ENCODE assay signal across 2 cellular contexts in genomic region chr19:1325568-1326294, GRCh38.
TF ChIP-seq lines count a peak whose summit lies in the region.

No MANE protein-coding gene starts in this region.

TF ChIP-seq in IMR-90, 13 proteins besides CTCF, POLR2A, EP300 and RAD21:
- TF ChIP-seq MAFK (IDR thresholded peaks at IDR 0.05; ENCODE audit: low read depth, low read length): no peak
- TF ChIP-seq RCOR1 (IDR thresholded peaks at IDR 0.05; ENCODE audit: insufficient replicate concordance, low read length): no peak
- TF ChIP-seq, protein P1, sequence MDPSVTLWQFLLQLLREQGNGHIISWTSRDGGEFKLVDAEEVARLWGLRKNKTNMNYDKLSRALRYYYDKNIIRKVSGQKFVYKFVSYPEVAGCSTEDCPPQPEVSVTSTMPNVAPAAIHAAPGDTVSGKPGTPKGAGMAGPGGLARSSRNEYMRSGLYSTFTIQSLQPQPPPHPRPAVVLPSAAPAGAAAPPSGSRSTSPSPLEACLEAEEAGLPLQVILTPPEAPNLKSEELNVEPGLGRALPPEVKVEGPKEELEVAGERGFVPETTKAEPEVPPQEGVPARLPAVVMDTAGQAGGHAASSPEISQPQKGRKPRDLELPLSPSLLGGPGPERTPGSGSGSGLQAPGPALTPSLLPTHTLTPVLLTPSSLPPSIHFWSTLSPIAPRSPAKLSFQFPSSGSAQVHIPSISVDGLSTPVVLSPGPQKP (IDR thresholded peaks at IDR 0.05; ENCODE audit: borderline replicate concordance, low read depth, low read length): no peak
- no peak for TF ChIP-seq CEBPB (IDR thresholded peaks at IDR 0.05; ENCODE audit: low read depth, low read length)
- TF ChIP-seq CHD1 (IDR thresholded peaks at IDR 0.05; ENCODE audit: low read depth, low read length): no peak
- no peak for TF ChIP-seq NFE2L2 (IDR thresholded peaks at IDR 0.05; ENCODE audit: low read depth, low read length)
- no peak for TF ChIP-seq MAZ (IDR thresholded peaks at IDR 0.05; ENCODE audit: borderline replicate concordance, low read depth, low read length)
- no peak for TF ChIP-seq BHLHE40 (IDR thresholded peaks at IDR 0.05; ENCODE audit: low read depth, low read length)
- TF ChIP-seq SMC3 (IDR thresholded peaks at IDR 0.05; ENCODE audit: low read depth, low read length): no peak
- TF ChIP-seq, protein P2, sequence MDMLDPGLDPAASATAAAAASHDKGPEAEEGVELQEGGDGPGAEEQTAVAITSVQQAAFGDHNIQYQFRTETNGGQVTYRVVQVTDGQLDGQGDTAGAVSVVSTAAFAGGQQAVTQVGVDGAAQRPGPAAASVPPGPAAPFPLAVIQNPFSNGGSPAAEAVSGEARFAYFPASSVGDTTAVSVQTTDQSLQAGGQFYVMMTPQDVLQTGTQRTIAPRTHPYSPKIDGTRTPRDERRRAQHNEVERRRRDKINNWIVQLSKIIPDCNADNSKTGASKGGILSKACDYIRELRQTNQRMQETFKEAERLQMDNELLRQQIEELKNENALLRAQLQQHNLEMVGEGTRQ (IDR thresholded peaks at IDR 0.05; ENCODE audit: low read depth, low read length): no peak
- TF ChIP-seq FOS (IDR thresholded peaks at IDR 0.05; ENCODE audit: low read depth, low read length): no peak
- TF ChIP-seq RFX5 (IDR thresholded peaks at IDR 0.05; ENCODE audit: low read depth, low read length): no peak
- no peak for TF ChIP-seq MXI1 (IDR thresholded peaks at IDR 0.05; ENCODE audit: borderline replicate concordance, low read depth, low read length)

TF ChIP-seq in endothelial cell of umbilical vein, 7 proteins besides CTCF, POLR2A, EP300 and RAD21:
- TF ChIP-seq MYC (IDR thresholded peaks at IDR 0.05; ENCODE audit: low read depth, low read length): no peak
- no peak for TF ChIP-seq EZH2 (IDR thresholded peaks at IDR 0.05; ENCODE audit: borderline replicate concordance, low read depth, low read length, severe bottlenecking)
- TF ChIP-seq JUN (IDR thresholded peaks at IDR 0.05; ENCODE audit: borderline replicate concordance, insufficient read depth, insufficient read length, low read depth): no peak
- no peak for TF ChIP-seq FOS (IDR thresholded peaks at IDR 0.05; ENCODE audit: borderline replicate concordance, insufficient read depth, low read length)
- TF ChIP-seq, protein P3, sequence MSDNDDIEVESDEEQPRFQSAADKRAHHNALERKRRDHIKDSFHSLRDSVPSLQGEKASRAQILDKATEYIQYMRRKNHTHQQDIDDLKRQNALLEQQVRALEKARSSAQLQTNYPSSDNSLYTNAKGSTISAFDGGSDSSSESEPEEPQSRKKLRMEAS (IDR thresholded peaks at IDR 0.05; ENCODE audit: insufficient read depth, insufficient read length): no peak
- no peak for TF ChIP-seq GATA2 (IDR thresholded peaks at IDR 0.05; ENCODE audit: insufficient read depth, insufficient read length, low read depth, low read length)
- no peak for TF ChIP-seq POLR2AphosphoS5 (IDR thresholded peaks at IDR 0.05; ENCODE audit: insufficient read depth, low read depth, low read length)
TF ChIP-seq in endothelial cell of umbilical vein: peak in this region for 0.
